Comparison of ENCODE assay signal across 1 cellular context in the genomic region with DNA sequence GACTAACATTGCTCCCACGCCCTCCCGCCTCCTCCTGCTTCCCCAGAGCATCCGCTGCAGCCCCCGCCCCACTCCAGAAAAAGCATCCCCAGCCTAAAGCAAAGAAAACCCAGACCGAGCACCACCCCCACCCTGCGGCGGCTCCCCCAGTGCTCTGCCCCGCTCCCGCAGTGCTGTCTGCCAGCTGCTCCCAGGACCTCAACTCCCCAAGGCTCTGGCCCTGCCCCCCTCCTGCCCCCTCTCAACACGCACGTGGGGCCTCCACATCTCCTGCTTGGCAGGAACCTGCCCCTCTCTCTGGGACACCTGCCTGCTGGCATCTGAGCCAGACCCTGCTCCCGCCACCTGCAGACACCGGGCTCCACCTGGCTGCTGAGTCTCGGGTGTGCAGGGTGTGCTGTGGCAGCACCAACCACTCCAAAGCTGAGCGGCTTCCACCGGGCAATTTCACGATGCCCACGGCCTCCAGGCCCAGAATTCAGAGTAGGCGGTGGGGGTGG.
TF ChIP-seq lines count a peak whose summit lies in the region.

No MANE protein-coding gene starts in this region.

TF ChIP-seq in SK-N-SH, 30 proteins besides CTCF, POLR2A, EP300 and RAD21 (continued from another document):
- TF ChIP-seq, protein P1, sequence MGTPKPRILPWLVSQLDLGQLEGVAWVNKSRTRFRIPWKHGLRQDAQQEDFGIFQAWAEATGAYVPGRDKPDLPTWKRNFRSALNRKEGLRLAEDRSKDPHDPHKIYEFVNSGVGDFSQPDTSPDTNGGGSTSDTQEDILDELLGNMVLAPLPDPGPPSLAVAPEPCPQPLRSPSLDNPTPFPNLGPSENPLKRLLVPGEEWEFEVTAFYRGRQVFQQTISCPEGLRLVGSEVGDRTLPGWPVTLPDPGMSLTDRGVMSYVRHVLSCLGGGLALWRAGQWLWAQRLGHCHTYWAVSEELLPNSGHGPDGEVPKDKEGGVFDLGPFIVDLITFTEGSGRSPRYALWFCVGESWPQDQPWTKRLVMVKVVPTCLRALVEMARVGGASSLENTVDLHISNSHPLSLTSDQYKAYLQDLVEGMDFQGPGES (IDR thresholded peaks at IDR 0.05; ENCODE audit: low read depth, low read length), result no peak
- no peak for TF ChIP-seq RFX5 (IDR thresholded peaks at IDR 0.05; ENCODE audit: low read length)
- TF ChIP-seq FOXJ3 (CRISPR knock-in tag; IDR thresholded peaks at IDR 0.05), result no peak
- no peak for TF ChIP-seq ELF1 (IDR thresholded peaks at IDR 0.05)
- TF ChIP-seq FOXM1 (IDR thresholded peaks at IDR 0.05; ENCODE audit: low read depth), result no peak
- no peak for TF ChIP-seq YY1 (IDR thresholded peaks at IDR 0.05; ENCODE audit: low read depth)
- no peak for TF ChIP-seq GABPA (IDR thresholded peaks at IDR 0.05; ENCODE audit: low read depth)
- TF ChIP-seq PBX3 (IDR thresholded peaks at IDR 0.05), result no peak
- no peak for TF ChIP-seq ZBTB33 (IDR thresholded peaks at IDR 0.05; ENCODE audit: borderline replicate concordance, low read depth)
